30 cellular contexts compared by ENCODE assay signal in the genomic region with DNA sequence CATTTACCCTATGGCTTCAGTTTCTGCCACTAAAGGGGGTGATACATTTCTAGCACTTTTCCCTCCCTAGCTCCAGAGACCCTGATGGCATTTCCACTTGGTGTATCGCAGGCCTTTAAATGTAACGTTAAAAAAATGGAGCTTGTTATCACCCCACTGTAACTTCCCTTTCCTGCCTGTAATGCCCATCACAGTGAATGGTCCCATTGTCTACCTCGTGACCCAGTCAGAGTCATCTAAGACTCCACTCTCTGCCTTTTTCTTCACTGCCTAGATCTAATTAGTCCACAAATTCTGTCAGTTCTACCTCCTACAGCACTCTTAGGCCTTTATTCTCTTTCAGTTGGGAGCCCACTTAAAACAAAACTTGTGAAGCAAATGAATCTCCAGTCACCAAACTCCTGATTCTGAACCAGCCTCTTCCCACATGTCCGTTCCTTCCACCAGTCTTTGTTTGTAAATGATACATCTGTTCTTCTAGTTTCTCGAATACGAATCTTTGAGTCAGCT.
DNase-seq lines count a peak whose midpoint lies in the region; ATAC-seq and TF ChIP-seq lines count a peak whose summit lies in the region.
"Had no signal": no experiment of that assay in that cellular context is flagged by ENCODE, and none has a peak within 500 bp of the region (broad histone marks: within the 10 kb centered on the region; RNA-seq: fewer than 3 reads in every experiment).

No MANE protein-coding gene starts in this region.

- no peaks in the 10 kb centered on the region for H3K27me3 ChIP-seq in naive thymus-derived CD4-positive, alpha-beta T cell (ENCODE audit: control insufficient read depth in 2 of 2, insufficient read depth in 2 of 2, low read length in 2 of 2)
- H3K27me3 ChIP-seq: breast epithelium, SJSA1 had no signal

- H3K4me1 Mint-ChIP-seq in endothelial cell (ENCODE audit: unreplicated experiment) (peaks cover 18% of the 10 kb centered on the region), nephron (peaks cover 80% of the 10 kb centered on the region), type B pancreatic cell (ENCODE audit: unreplicated experiment) (peaks cover 3% of the 10 kb centered on the region)
- no peaks in the 10 kb centered on the region for H3K4me1 Mint-ChIP-seq in naive thymus-derived CD4-positive, alpha-beta T cell
- H3K4me1 Mint-ChIP-seq: activated naive CD4-positive, alpha-beta T cell treated with anti-CD3 and anti-CD28 coated beads, Interleukin-2, amount 50 U/mL, for 24 hours; naive thymus-derived CD8-positive, alpha-beta T cell; stimulated activated memory B cell treated with anti-CD40 and anti-IgM and Interleukin-4, amounts not matched to agents 10 μg/mL and 1 μg/mL and 100 μg/mL, for 72 hours had no signal

- H3K4me1 ChIP-seq in naive thymus-derived CD4-positive, alpha-beta T cell (ENCODE audit: control insufficient read depth in 2 of 2, insufficient read depth in 2 of 2, low read length in 2 of 2) = no peaks in the 10 kb centered on the region
- H3K4me1 ChIP-seq: breast epithelium, SJSA1 had no signal

- H3K9me3 ChIP-seq in naive thymus-derived CD4-positive, alpha-beta T cell (ENCODE audit: control insufficient read depth in 2 of 3, low read length in 3 of 3) = no peaks in the 10 kb centered on the region
- H3K9me3 ChIP-seq: breast epithelium, SJSA1 had no signal

- intact Hi-C loops in naive thymus-derived CD4-positive, alpha-beta T cell (cut with micrococcal nuclease) = no loop called here

- POLR2A ChIA-PET in naive thymus-derived CD4-positive, alpha-beta T cell (lab: Charles Lee) = no interaction called here

- no peaks in the 10 kb centered on the region for H3K36me3 ChIP-seq in naive thymus-derived CD4-positive, alpha-beta T cell (ENCODE audit: control insufficient read depth in 2 of 3, insufficient read depth in 3 of 3, low read length in 3 of 3)
- H3K36me3 ChIP-seq: breast epithelium, SJSA1, WERI-Rb-1 had no signal

- ATAC-seq in naive thymus-derived CD4-positive, alpha-beta T cell = no peak
- ATAC-seq: effector memory CD8-positive, alpha-beta T cell; naive thymus-derived CD8-positive, alpha-beta T cell; stimulated activated memory B cell treated with anti-CD40 and anti-IgM and Interleukin-4, amounts not matched to agents 10 μg/mL and 1 μg/mL and 100 μg/mL, for 72 hours had no signal

- H3K27ac ChIP-seq in naive thymus-derived CD4-positive, alpha-beta T cell (ENCODE audit: low read depth, low read length) = no peak overlapping the region
- H3K27ac ChIP-seq: 22Rv1, breast epithelium, C4-2B, coronary artery, SJSA1, WERI-Rb-1 had no signal

- CTCF ChIA-PET in naive thymus-derived CD4-positive, alpha-beta T cell (lab: Charles Lee) = no interaction called here

- H3K4me3 ChIP-seq in naive thymus-derived CD4-positive, alpha-beta T cell (ENCODE audit: low read length) = no peak overlapping the region
- H3K4me3 ChIP-seq: breast epithelium, coronary artery, SJSA1 had no signal

- peaks cover 4% of the 10 kb centered on the region for H3K27me3 Mint-ChIP-seq in endothelial cell (ENCODE audit: unreplicated experiment)
- no peaks in the 10 kb centered on the region for H3K27me3 Mint-ChIP-seq in nephron (ENCODE audit: low read depth)
- H3K27me3 Mint-ChIP-seq in type B pancreatic cell = no peaks in the 10 kb centered on the region
- peaks cover 0 to 10% (median 6%) of the 10 kb centered on the region in 5 donors for H3K27me3 Mint-ChIP-seq in naive thymus-derived CD4-positive, alpha-beta T cell

- H3K36me3 Mint-ChIP-seq in endothelial cell (ENCODE audit: low read depth, unreplicated experiment) (no peaks in the 10 kb centered on the region), nephron (ENCODE audit: low read depth) (no peaks in the 10 kb centered on the region), type B pancreatic cell (no peaks in the 10 kb centered on the region)
- H3K36me3 Mint-ChIP-seq in naive thymus-derived CD4-positive, alpha-beta T cell = no peaks in the 10 kb centered on the region
- H3K36me3 Mint-ChIP-seq: activated naive CD4-positive, alpha-beta T cell treated with anti-CD3 and anti-CD28 coated beads, Interleukin-2, amount 50 U/mL, for 24 hours; naive thymus-derived CD8-positive, alpha-beta T cell; stimulated activated memory B cell treated with anti-CD40 and anti-IgM and Interleukin-4, amounts not matched to agents 10 μg/mL and 1 μg/mL and 100 μg/mL, for 72 hours had no signal

- H3K9me3 Mint-ChIP-seq in endothelial cell (ENCODE audit: unreplicated experiment) (no peaks in the 10 kb centered on the region), nephron (no peaks in the 10 kb centered on the region), type B pancreatic cell (no peaks in the 10 kb centered on the region)
- no peaks in the 10 kb centered on the region for H3K9me3 Mint-ChIP-seq in naive thymus-derived CD4-positive, alpha-beta T cell
- H3K9me3 Mint-ChIP-seq: activated naive CD4-positive, alpha-beta T cell treated with anti-CD3 and anti-CD28 coated beads, Interleukin-2, amount 50 U/mL, for 24 hours; effector memory CD8-positive, alpha-beta T cell; naive thymus-derived CD8-positive, alpha-beta T cell; stimulated activated memory B cell treated with anti-CD40 and anti-IgM and Interleukin-4, amounts not matched to agents 10 μg/mL and 1 μg/mL and 100 μg/mL, for 72 hours had no signal

- no peak for TF ChIP-seq CTCF in endothelial cell (IDR thresholded peaks at IDR 0.05; ENCODE audit: unreplicated experiment)
- TF ChIP-seq CTCF in nephron (IDR thresholded peaks at IDR 0.05; ENCODE audit: unreplicated experiment in 3 of 3) = no peak
- TF ChIP-seq CTCF in type B pancreatic cell (conservative IDR thresholded peaks at IDR 0.05) = no peak

- H3K27ac Mint-ChIP-seq in endothelial cell (ENCODE audit: unreplicated experiment) (peak overlapping the region; percentile 84), nephron (peak overlapping the region; percentile 3 to 64 (median 27)), type B pancreatic cell (peak overlapping the region; percentile 0)
- H3K27ac Mint-ChIP-seq in naive thymus-derived CD4-positive, alpha-beta T cell = no peak overlapping the region
- H3K27ac Mint-ChIP-seq: activated naive CD4-positive, alpha-beta T cell treated with anti-CD3 and anti-CD28 coated beads, Interleukin-2, amount 50 U/mL, for 24 hours; effector memory CD8-positive, alpha-beta T cell; naive thymus-derived CD8-positive, alpha-beta T cell; stimulated activated memory B cell treated with anti-CD40 and anti-IgM and Interleukin-4, amounts not matched to agents 10 μg/mL and 1 μg/mL and 100 μg/mL, for 72 hours had no signal

- H3K4me3 Mint-ChIP-seq in endothelial cell (ENCODE audit: unreplicated experiment) = no peak overlapping the region
- peak overlapping the region in 1 of 3 experiments; percentile 3 for H3K4me3 Mint-ChIP-seq in nephron
- no peak overlapping the region for H3K4me3 Mint-ChIP-seq in type B pancreatic cell
- H3K4me3 Mint-ChIP-seq in naive thymus-derived CD4-positive, alpha-beta T cell = no peak overlapping the region
- H3K4me3 Mint-ChIP-seq: activated naive CD4-positive, alpha-beta T cell treated with anti-CD3 and anti-CD28 coated beads, Interleukin-2, amount 50 U/mL, for 24 hours; effector memory CD8-positive, alpha-beta T cell; naive thymus-derived CD8-positive, alpha-beta T cell; stimulated activated memory B cell treated with anti-CD40 and anti-IgM and Interleukin-4, amounts not matched to agents 10 μg/mL and 1 μg/mL and 100 μg/mL, for 72 hours had no signal

- DNase-seq in DMS 273 (lab: John Stamatoyannopoulos, UW; ENCODE audit: unreplicated experiment) = peak; percentile 6
- no peak for DNase-seq in DMS 273 treated with DMSO at 0.1 percent for 48 hours (lab: John Stamatoyannopoulos, UW)
- DNase-seq in endothelial cell (ENCODE audit: low spot score) = no peak
- DNase-seq in type B pancreatic cell (ENCODE audit: extremely low spot score, unreplicated experiment) = no peak
- no peak for DNase-seq in naive thymus-derived CD4-positive, alpha-beta T cell
- DNase-seq in H4 (ENCODE audit: low spot score) = no peak
- DNase-seq in GM19240 (ENCODE audit: insufficient read length, low spot score) = no peak
- DNase-seq: activated CD4-positive, alpha-beta T cell treated with anti-CD3 and anti-CD28 coated beads for 48 hours; activated CD8-positive, alpha-beta memory T cell treated with anti-CD3 and anti-CD28 coated beads for 24 hours; amniotic stem cell; Calu3; effector memory CD8-positive, alpha-beta T cell; erythroblast; KG1; kidney; MM.1S; naive thymus-derived CD8-positive, alpha-beta T cell; NCI-H2029; NCI-H226; NCI-H774; RPMI8226; WERI-Rb-1 had no signal

Comparison
In these comparisons a context has a peak if more than half of its experiments do, and no peak if none do; other contexts are left out.
1. H3K27ac Mint-ChIP-seq: peak in endothelial cell (single experiment), nephron (3 of 3) and type B pancreatic cell (single experiment); none in naive thymus-derived CD4-positive, alpha-beta T cell (0 of 9).